Comparison of ENCODE assay signal across 1 cellular context in genomic region chr1:146022403-146023127, GRCh38.
TF ChIP-seq lines count a peak whose summit lies in the region.

No MANE protein-coding gene starts in this region.

TF ChIP-seq in K562, 482 proteins besides CTCF, POLR2A, EP300 and RAD21 (continued from another document):
- no peak for TF ChIP-seq DLX4 (CRISPR knock-in tag; IDR thresholded peaks at IDR 0.05)
- peak; percentile 57 for TF ChIP-seq ZNF316 (IDR thresholded peaks at IDR 0.05)
- no peak for TF ChIP-seq NONO (IDR thresholded peaks at IDR 0.05; ENCODE audit: low read depth in 2 of 2, low read length in 1 of 2)
- no peak for TF ChIP-seq ZNF253 (CRISPR knock-in tag; conservative IDR thresholded peaks at IDR 0.05)
- TF ChIP-seq MAFG (tag; conservative IDR thresholded peaks at IDR 0.05) = peak; percentile 29; the same call in 1 of the 2 replicates
- no peak for TF ChIP-seq ATF1 (CRISPR knock-in tag; IDR thresholded peaks at IDR 0.05)
- TF ChIP-seq ATF1 (tag; IDR thresholded peaks at IDR 0.05) = no peak
- TF ChIP-seq NFE2 (IDR thresholded peaks at IDR 0.05; ENCODE audit: low read depth) = peak; percentile 66
- no peak for TF ChIP-seq YY1 (IDR thresholded peaks at IDR 0.05; ENCODE audit: borderline replicate concordance in 1 of 3, control insufficient read depth in 1 of 3, extremely low read depth in 1 of 3, insufficient read depth in 3 of 3, insufficient read length in 1 of 3, insufficient replicate concordance in 2 of 3, low read depth in 1 of 3, low read length in 2 of 3)
- 0 out of 2 replicates have a peak, but pooled peaks have one; percentile 43 for TF ChIP-seq C11orf30 (IDR thresholded peaks at IDR 0.05; ENCODE audit: low read depth)
- no peak for TF ChIP-seq ZFPM2 (CRISPR knock-in tag; IDR thresholded peaks at IDR 0.05)
- no peak for TF ChIP-seq GABPB1 (CRISPR knock-in tag; IDR thresholded peaks at IDR 0.05)
- TF ChIP-seq BHLHE40 (IDR thresholded peaks at IDR 0.05; ENCODE audit: low read length) = no peak
- no peak for TF ChIP-seq HLTF (IDR thresholded peaks at IDR 0.05)
- no peak for TF ChIP-seq HNRNPH1 (optimal IDR thresholded peaks at IDR 0.05; ENCODE audit: low read depth, low read length)
- TF ChIP-seq RCOR1 (IDR thresholded peaks at IDR 0.05; ENCODE audit: borderline replicate concordance in 1 of 2, low read depth in 2 of 2, low read length in 2 of 2) = 0 out of 4 replicates have a peak, but pooled peaks of 1 of the 2 experiments have one; percentile 30
- no peak for TF ChIP-seq THRB (CRISPR knock-in tag; conservative IDR thresholded peaks at IDR 0.05)
- TF ChIP-seq IRF2 (CRISPR knock-in tag; IDR thresholded peaks at IDR 0.05) = no peak
- TF ChIP-seq, protein P1, sequence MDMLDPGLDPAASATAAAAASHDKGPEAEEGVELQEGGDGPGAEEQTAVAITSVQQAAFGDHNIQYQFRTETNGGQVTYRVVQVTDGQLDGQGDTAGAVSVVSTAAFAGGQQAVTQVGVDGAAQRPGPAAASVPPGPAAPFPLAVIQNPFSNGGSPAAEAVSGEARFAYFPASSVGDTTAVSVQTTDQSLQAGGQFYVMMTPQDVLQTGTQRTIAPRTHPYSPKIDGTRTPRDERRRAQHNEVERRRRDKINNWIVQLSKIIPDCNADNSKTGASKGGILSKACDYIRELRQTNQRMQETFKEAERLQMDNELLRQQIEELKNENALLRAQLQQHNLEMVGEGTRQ (CRISPR knock-in tag; IDR thresholded peaks at IDR 0.05) = no peak
- TF ChIP-seq, protein P2, sequence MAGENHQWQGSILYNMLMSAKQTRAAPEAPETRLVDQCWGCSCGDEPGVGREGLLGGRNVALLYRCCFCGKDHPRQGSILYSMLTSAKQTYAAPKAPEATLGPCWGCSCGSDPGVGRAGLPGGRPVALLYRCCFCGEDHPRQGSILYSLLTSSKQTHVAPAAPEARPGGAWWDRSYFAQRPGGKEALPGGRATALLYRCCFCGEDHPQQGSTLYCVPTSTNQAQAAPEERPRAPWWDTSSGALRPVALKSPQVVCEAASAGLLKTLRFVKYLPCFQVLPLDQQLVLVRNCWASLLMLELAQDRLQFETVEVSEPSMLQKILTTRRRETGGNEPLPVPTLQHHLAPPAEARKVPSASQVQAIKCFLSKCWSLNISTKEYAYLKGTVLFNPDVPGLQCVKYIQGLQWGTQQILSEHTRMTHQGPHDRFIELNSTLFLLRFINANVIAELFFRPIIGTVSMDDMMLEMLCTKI (IDR thresholded peaks at IDR 0.05; ENCODE audit: partially characterized antibody) = no peak
- TF ChIP-seq TRIM24 (IDR thresholded peaks at IDR 0.05) = no peak
- no peak for TF ChIP-seq ZNF408 (CRISPR knock-in tag; IDR thresholded peaks at IDR 0.05; ENCODE audit: low read depth)
- TF ChIP-seq ZNF592 (IDR thresholded peaks at IDR 0.05) = no peak
- TF ChIP-seq, protein P3, sequence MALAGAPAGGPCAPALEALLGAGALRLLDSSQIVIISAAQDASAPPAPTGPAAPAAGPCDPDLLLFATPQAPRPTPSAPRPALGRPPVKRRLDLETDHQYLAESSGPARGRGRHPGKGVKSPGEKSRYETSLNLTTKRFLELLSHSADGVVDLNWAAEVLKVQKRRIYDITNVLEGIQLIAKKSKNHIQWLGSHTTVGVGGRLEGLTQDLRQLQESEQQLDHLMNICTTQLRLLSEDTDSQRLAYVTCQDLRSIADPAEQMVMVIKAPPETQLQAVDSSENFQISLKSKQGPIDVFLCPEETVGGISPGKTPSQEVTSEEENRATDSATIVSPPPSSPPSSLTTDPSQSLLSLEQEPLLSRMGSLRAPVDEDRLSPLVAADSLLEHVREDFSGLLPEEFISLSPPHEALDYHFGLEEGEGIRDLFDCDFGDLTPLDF (CRISPR knock-in tag; IDR thresholded peaks at IDR 0.05) = no peak
- TF ChIP-seq SMARCB1 (IDR thresholded peaks at IDR 0.05; ENCODE audit: insufficient read length, low read depth) = no peak
- TF ChIP-seq SMARCC2 (IDR thresholded peaks at IDR 0.05; ENCODE audit: low read depth) = no peak
- no peak for TF ChIP-seq NFRKB (IDR thresholded peaks at IDR 0.05; ENCODE audit: low read depth)
- TF ChIP-seq SLC30A9 (CRISPR knock-in tag; IDR thresholded peaks at IDR 0.05) = no peak
- peak; percentile 76; the same call in 1 of the 2 replicates for TF ChIP-seq GATAD2B (IDR thresholded peaks at IDR 0.05; ENCODE audit: borderline replicate concordance)
- TF ChIP-seq, protein P4, sequence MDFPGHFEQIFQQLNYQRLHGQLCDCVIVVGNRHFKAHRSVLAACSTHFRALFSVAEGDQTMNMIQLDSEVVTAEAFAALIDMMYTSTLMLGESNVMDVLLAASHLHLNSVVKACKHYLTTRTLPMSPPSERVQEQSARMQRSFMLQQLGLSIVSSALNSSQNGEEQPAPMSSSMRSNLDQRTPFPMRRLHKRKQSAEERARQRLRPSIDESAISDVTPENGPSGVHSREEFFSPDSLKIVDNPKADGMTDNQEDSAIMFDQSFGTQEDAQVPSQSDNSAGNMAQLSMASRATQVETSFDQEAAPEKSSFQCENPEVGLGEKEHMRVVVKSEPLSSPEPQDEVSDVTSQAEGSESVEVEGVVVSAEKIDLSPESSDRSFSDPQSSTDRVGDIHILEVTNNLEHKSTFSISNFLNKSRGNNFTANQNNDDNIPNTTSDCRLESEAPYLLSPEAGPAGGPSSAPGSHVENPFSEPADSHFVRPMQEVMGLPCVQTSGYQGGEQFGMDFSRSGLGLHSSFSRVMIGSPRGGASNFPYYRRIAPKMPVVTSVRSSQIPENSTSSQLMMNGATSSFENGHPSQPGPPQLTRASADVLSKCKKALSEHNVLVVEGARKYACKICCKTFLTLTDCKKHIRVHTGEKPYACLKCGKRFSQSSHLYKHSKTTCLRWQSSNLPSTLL (IDR thresholded peaks at IDR 0.05) = no peak
- peak; percentile 30; the same call in 1 of the 2 replicates for TF ChIP-seq MAFK (IDR thresholded peaks at IDR 0.05; ENCODE audit: low read length)
- TF ChIP-seq, protein P5, sequence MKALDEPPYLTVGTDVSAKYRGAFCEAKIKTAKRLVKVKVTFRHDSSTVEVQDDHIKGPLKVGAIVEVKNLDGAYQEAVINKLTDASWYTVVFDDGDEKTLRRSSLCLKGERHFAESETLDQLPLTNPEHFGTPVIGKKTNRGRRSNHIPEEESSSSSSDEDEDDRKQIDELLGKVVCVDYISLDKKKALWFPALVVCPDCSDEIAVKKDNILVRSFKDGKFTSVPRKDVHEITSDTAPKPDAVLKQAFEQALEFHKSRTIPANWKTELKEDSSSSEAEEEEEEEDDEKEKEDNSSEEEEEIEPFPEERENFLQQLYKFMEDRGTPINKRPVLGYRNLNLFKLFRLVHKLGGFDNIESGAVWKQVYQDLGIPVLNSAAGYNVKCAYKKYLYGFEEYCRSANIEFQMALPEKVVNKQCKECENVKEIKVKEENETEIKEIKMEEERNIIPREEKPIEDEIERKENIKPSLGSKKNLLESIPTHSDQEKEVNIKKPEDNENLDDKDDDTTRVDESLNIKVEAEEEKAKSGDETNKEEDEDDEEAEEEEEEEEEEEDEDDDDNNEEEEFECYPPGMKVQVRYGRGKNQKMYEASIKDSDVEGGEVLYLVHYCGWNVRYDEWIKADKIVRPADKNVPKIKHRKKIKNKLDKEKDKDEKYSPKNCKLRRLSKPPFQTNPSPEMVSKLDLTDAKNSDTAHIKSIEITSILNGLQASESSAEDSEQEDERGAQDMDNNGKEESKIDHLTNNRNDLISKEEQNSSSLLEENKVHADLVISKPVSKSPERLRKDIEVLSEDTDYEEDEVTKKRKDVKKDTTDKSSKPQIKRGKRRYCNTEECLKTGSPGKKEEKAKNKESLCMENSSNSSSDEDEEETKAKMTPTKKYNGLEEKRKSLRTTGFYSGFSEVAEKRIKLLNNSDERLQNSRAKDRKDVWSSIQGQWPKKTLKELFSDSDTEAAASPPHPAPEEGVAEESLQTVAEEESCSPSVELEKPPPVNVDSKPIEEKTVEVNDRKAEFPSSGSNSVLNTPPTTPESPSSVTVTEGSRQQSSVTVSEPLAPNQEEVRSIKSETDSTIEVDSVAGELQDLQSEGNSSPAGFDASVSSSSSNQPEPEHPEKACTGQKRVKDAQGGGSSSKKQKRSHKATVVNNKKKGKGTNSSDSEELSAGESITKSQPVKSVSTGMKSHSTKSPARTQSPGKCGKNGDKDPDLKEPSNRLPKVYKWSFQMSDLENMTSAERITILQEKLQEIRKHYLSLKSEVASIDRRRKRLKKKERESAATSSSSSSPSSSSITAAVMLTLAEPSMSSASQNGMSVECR (CRISPR knock-in tag; IDR thresholded peaks at IDR 0.05) = no peak
- TF ChIP-seq, protein P6, sequence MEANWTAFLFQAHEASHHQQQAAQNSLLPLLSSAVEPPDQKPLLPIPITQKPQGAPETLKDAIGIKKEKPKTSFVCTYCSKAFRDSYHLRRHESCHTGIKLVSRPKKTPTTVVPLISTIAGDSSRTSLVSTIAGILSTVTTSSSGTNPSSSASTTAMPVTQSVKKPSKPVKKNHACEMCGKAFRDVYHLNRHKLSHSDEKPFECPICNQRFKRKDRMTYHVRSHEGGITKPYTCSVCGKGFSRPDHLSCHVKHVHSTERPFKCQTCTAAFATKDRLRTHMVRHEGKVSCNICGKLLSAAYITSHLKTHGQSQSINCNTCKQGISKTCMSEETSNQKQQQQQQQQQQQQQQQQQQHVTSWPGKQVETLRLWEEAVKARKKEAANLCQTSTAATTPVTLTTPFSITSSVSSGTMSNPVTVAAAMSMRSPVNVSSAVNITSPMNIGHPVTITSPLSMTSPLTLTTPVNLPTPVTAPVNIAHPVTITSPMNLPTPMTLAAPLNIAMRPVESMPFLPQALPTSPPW (CRISPR knock-in tag; IDR thresholded peaks at IDR 0.05) = peak; percentile 82
